Comparison of ENCODE assay signal across 1 cellular context in genomic region chr10:132362151-132362611, GRCh38.
TF ChIP-seq lines count a peak whose summit lies in the region.

No MANE protein-coding gene starts in this region.

TF ChIP-seq in HepG2, 621 proteins besides CTCF, POLR2A, EP300 and RAD21:
- TF ChIP-seq ZNF121 (CRISPR knock-in tag; IDR thresholded peaks at IDR 0.05) (no peak), HOMEZ (CRISPR knock-in tag; IDR thresholded peaks at IDR 0.05; ENCODE audit: low read depth) (no peak), RNF2 (conservative IDR thresholded peaks at IDR 0.05; ENCODE audit: low read depth) (no peak), NFE2L2 (IDR thresholded peaks at IDR 0.05; ENCODE audit: low read length) (no peak), ZZZ3 (CRISPR knock-in tag; IDR thresholded peaks at IDR 0.05; ENCODE audit: borderline replicate concordance) (no peak), NFE2 (CRISPR knock-in tag; IDR thresholded peaks at IDR 0.05) (no peak), PRDM4 (CRISPR knock-in tag; IDR thresholded peaks at IDR 0.05; ENCODE audit: borderline replicate concordance) (no peak), ZNF318 (CRISPR knock-in tag; IDR thresholded peaks at IDR 0.05) (no peak), CHCHD3 (CRISPR knock-in tag; IDR thresholded peaks at IDR 0.05) (no peak), FOXK2 (IDR thresholded peaks at IDR 0.05) (no peak), FOXA3 (CRISPR knock-in tag; IDR thresholded peaks at IDR 0.05) (no peak)
